Comparison of ENCODE assay signal across 11 cellular contexts in genomic region chr9:134188421-134189166, GRCh38. TPM values are rescaled to one million over a fixed set of nuclear protein-coding genes. Genes with fewer than 3 reads are reported as not detected.
DNase-seq lines count a peak whose midpoint lies in the region; ATAC-seq and TF ChIP-seq lines count a peak whose summit lies in the region.
"Had no signal": no experiment of that assay in that cellular context is flagged by ENCODE, and none has a peak within 500 bp of the region (broad histone marks: within the 10 kb centered on the region; RNA-seq: fewer than 3 reads in every experiment).

No MANE protein-coding gene starts in this region.

- H3K4me1 ChIP-seq in BLaER1 treated with 17β-estradiol and CSF1 and Interleukin-3, amounts not matched to agents 10 nM and 100 nM: peaks cover 50 to 84% (median 75%) of the 10 kb centered on the region in 10 experiments
- peaks cover 3% of the 10 kb centered on the region for H3K4me1 ChIP-seq in A673 (ENCODE audit: insufficient read depth, low read length, poor library complexity, severe bottlenecking)

- H3K4me2 ChIP-seq in BLaER1 treated with 17β-estradiol and CSF1 and Interleukin-3, amounts not matched to agents 10 nM and 100 nM: peak overlapping the region; percentile 54 to 97 (median 91)

- CTCF ChIA-PET in activated CD8-positive, alpha-beta memory T cell treated with anti-CD3 and anti-CD28 coated beads, Interleukin-2, amount 10 ng/mL, durations not matched to agents 7 days and 5 days (lab: Charles Lee): no interaction called here
- CTCF ChIA-PET in A673 (lab: Charles Lee): interaction anchor here (0.9 kb wide), 1 partner anchor 29 kb away, joined by 3 read pairs; no protein-coding TSS in a partner anchor

- ATAC-seq in activated CD8-positive, alpha-beta memory T cell treated with anti-CD3 and anti-CD28 coated beads, Interleukin-2, amount 10 ng/mL, durations not matched to agents 7 days and 5 days: no peak

- H3K36me3 ChIP-seq in BLaER1 treated with 17β-estradiol and CSF1 and Interleukin-3, amounts not matched to agents 10 nM and 100 nM: no peaks in the 10 kb centered on the region
- no peaks in the 10 kb centered on the region for H3K36me3 ChIP-seq in A673 (ENCODE audit: insufficient read depth, low read length, poor library complexity, severe bottlenecking)

- H3K4me1 Mint-ChIP-seq in activated CD8-positive, alpha-beta memory T cell treated with anti-CD3 and anti-CD28 coated beads, Interleukin-2, amount 10 ng/mL, durations not matched to agents 7 days and 5 days: peaks cover 4% of the 10 kb centered on the region

- H3K9ac ChIP-seq in BLaER1 treated with 17β-estradiol and CSF1 and Interleukin-3, amounts not matched to agents 10 nM and 100 nM: peak overlapping the region in 10 of 11 experiments; percentile 26 to 64 (median 58); a peak in 16 of 22 replicates

- no TSS peak for BruUV-seq in A673 (replicated peaks; lab: Mats Ljungman, UMichigan)

- H3K9me3 Mint-ChIP-seq in activated CD8-positive, alpha-beta memory T cell treated with anti-CD3 and anti-CD28 coated beads, Interleukin-2, amount 10 ng/mL, durations not matched to agents 7 days and 5 days (ENCODE audit: low read depth): no peaks in the 10 kb centered on the region

- H3K9me3 ChIP-seq in BLaER1 treated with 17β-estradiol and CSF1 and Interleukin-3, amounts not matched to agents 10 nM and 100 nM (replicated peaks in 1 of 11): no peaks in the 10 kb centered on the region
- no peaks in the 10 kb centered on the region for H3K9me3 ChIP-seq in A673 (ENCODE audit: low read depth, low read length, poor library complexity, severe bottlenecking)

- peak overlapping the region in 9 of 11 experiments; percentile 42 to 97 (median 93); a peak in 19 of 22 replicates for H3K27ac ChIP-seq in BLaER1 treated with 17β-estradiol and CSF1 and Interleukin-3, amounts not matched to agents 10 nM and 100 nM
- H3K27ac ChIP-seq in A673 (ENCODE audit: low read depth, low read length, poor library complexity, severe bottlenecking): no peak overlapping the region

- intact Hi-C loops in A673 (cut with micrococcal nuclease; ENCODE audit: unreplicated experiment): no loop called here

- no peak overlapping the region for H3K4me3 Mint-ChIP-seq in activated CD8-positive, alpha-beta memory T cell treated with anti-CD3 and anti-CD28 coated beads, Interleukin-2, amount 10 ng/mL, durations not matched to agents 7 days and 5 days

- H3K27me3 ChIP-seq in BLaER1 treated with 17β-estradiol and CSF1 and Interleukin-3, amounts not matched to agents 10 nM and 100 nM: no peaks in the 10 kb centered on the region
- no peaks in the 10 kb centered on the region for H3K27me3 ChIP-seq in A673 (replicated peaks; ENCODE audit: insufficient read depth, low read depth, low read length, poor library complexity)

- no peaks in the 10 kb centered on the region for H3K36me3 Mint-ChIP-seq in activated CD8-positive, alpha-beta memory T cell treated with anti-CD3 and anti-CD28 coated beads, Interleukin-2, amount 10 ng/mL, durations not matched to agents 7 days and 5 days
- H3K36me3 Mint-ChIP-seq: CD4-positive, alpha-beta memory T cell had no signal

- TF ChIP-seq CTCF in retinal pigment epithelial cell (conservative IDR thresholded peaks at IDR 0.05; ENCODE audit: low read depth, low read length) (no peak), A673 (conservative IDR thresholded peaks at IDR 0.05; ENCODE audit: low read depth, low read length) (no peak)

- peaks cover 9% of the 10 kb centered on the region for H3K27me3 Mint-ChIP-seq in activated CD8-positive, alpha-beta memory T cell treated with anti-CD3 and anti-CD28 coated beads, Interleukin-2, amount 10 ng/mL, durations not matched to agents 7 days and 5 days
- H3K27me3 Mint-ChIP-seq: CD4-positive, alpha-beta memory T cell had no signal

- H3K27ac Mint-ChIP-seq in activated CD8-positive, alpha-beta memory T cell treated with anti-CD3 and anti-CD28 coated beads, Interleukin-2, amount 10 ng/mL, durations not matched to agents 7 days and 5 days: no peak overlapping the region

- H3K4me3 ChIP-seq in BLaER1 treated with 17β-estradiol and CSF1 and Interleukin-3, amounts not matched to agents 10 nM and 100 nM: no peak overlapping the region
- no peak overlapping the region for H3K4me3 ChIP-seq in retinal pigment epithelial cell (ENCODE audit: low read length)
- no peak overlapping the region for H3K4me3 ChIP-seq in A673 (ENCODE audit: low read depth, low read length, poor library complexity, severe bottlenecking)

- POLR2A ChIA-PET in A673 (lab: Charles Lee; ENCODE audit: low non-redundant PET): no interaction called here

- H4K20me1 ChIP-seq in BLaER1 treated with 17β-estradiol and CSF1 and Interleukin-3, amounts not matched to agents 10 nM and 100 nM: no peaks in the 10 kb centered on the region

- DNase-seq in NCI-H2171 treated with DMSO at 0.1 percent for 48 hours (lab: John Stamatoyannopoulos, UW) (peak; percentile 65), iris pigment epithelial cell (ENCODE audit: low read depth) (peak; percentile 17), retinal pigment epithelial cell (ENCODE audit: low read depth) (peak; percentile 19), RKO (ENCODE audit: low spot score) (no peak), GOT3 (lab: John Stamatoyannopoulos, UW) (no peak), A673 (ENCODE audit: low spot score) (no peak)
- DNase-seq in activated CD8-positive, alpha-beta memory T cell treated with anti-CD3 and anti-CD28 coated beads, Interleukin-2, amount 10 ng/mL, durations not matched to agents 7 days and 5 days: no peak
- DNase-seq: CD4-positive, alpha-beta memory T cell had no signal

RNA-seq across cellular contexts. Expression of gene RNU6ATAC, which starts 24.2 kb away (rescaled TPM):
- total RNA-seq in activated CD8-positive, alpha-beta memory T cell treated with anti-CD3 and anti-CD28 coated beads, Interleukin-2, amount 10 ng/mL, durations not matched to agents 7 days and 5 days: 10 to 100 TPM in 1 of 2 experiments, not detected in 1; 46.3 TPM
- 49.1 and 96.5 TPM in 2 replicates for total RNA-seq in A673 (2021)
- total RNA-seq: M059J, RPMI7951 had no signal

RNA-seq across cellular contexts. Expression of gene WDR5, which starts 52.7 kb away (rescaled TPM):
- total RNA-seq in activated CD8-positive, alpha-beta memory T cell treated with anti-CD3 and anti-CD28 coated beads, Interleukin-2, amount 10 ng/mL, durations not matched to agents 7 days and 5 days: 10 to 100 TPM; 41.2 to 47.0 TPM
- 67.7 and 76.4 TPM in 2 replicates for total RNA-seq in A673 (2021)

Comparison
In these comparisons a context has a peak if more than half of its experiments do, and no peak if none do; other contexts are left out.
1. DNase-seq: peak in NCI-H2171 treated with DMSO at 0.1 percent for 48 hours (single experiment), iris pigment epithelial cell (single experiment) and retinal pigment epithelial cell (single experiment); none in RKO (single experiment), activated CD8-positive, alpha-beta memory T cell treated with anti-CD3 and anti-CD28 coated beads, Interleukin-2, amount 10 ng/mL, durations not matched to agents 7 days and 5 days (single experiment), GOT3 (single experiment) and A673 (single experiment).